In genomic region chr10:86364551-86365345, GRCh38 we compare ENCODE assay signal across 10 cellular contexts. TPM values are rescaled to one million over a fixed set of nuclear protein-coding genes. Genes with fewer than 3 reads are reported as not detected.
A peak's percentile ranks its signal among the peaks of the same experiment; 100 is the strongest.
DNase-seq lines count a peak whose midpoint lies in the region; ATAC-seq and TF ChIP-seq lines count a peak whose summit lies in the region.
"Had no signal": no experiment of that assay in that cellular context is flagged by ENCODE, and none has a peak within 500 bp of the region (broad histone marks: within the 10 kb centered on the region; RNA-seq: fewer than 3 reads in every experiment).

No MANE protein-coding gene starts in this region.

- TF ChIP-seq CTCF in ascending aorta (IDR thresholded peaks at IDR 0.05) (no peak), lower lobe of right lung (IDR thresholded peaks at IDR 0.05) (no peak)

- no peak for ATAC-seq in lower lobe of right lung
- ATAC-seq in HG02870 (IDR thresholded peaks at IDR 0.05; ENCODE audit: unreplicated experiment): no peak

- peak; percentile 59 for DNase-seq in activated effector memory CD4-positive, alpha-beta T cell treated with anti-CD3 and anti-CD28 coated beads, Interleukin-2, amount 50 U/mL, for 16 hours
- DNase-seq in activated effector memory CD4-positive, alpha-beta T cell treated with Interleukin-2 at 50 U/mL for 16 hours: no peak
- DNase-seq in ascending aorta (ENCODE audit: low spot score in 2 of 2) (no peak), lower lobe of right lung (no peak), HuH-7.5 (ENCODE audit: low spot score) (no peak), kidney glomerular epithelial cell (lab: John Stamatoyannopoulos, UW) (no peak)
- DNase-seq: MG63 had no signal

- H3K27me3 ChIP-seq in ascending aorta: peaks cover 11% of the 10 kb centered on the region
- peaks cover 60% of the 10 kb centered on the region for H3K27me3 ChIP-seq in lower lobe of right lung (ENCODE audit: low read depth)

- no peaks in the 10 kb centered on the region for H3K9me3 ChIP-seq in ascending aorta
- no peaks in the 10 kb centered on the region for H3K9me3 ChIP-seq in lower lobe of right lung
- H3K9me3 ChIP-seq: MG63, prostate gland had no signal

- no peak overlapping the region for H3K27ac ChIP-seq in ascending aorta
- no peak overlapping the region for H3K27ac ChIP-seq in lower lobe of right lung
- H3K27ac ChIP-seq in temporal lobe (ENCODE audit: low read depth, low read length): peak overlapping the region; percentile 27
- H3K27ac ChIP-seq: prostate gland had no signal

- H3K36me3 ChIP-seq in ascending aorta: no peaks in the 10 kb centered on the region
- no peaks in the 10 kb centered on the region for H3K36me3 ChIP-seq in lower lobe of right lung
- H3K36me3 ChIP-seq: MG63, prostate gland had no signal

- H3K4me3 ChIP-seq in ascending aorta (peak overlapping the region; percentile 76 to 82), lower lobe of right lung (peak overlapping the region; percentile 55)

- H3K4me1 ChIP-seq in ascending aorta (peaks cover 6 to 16% of the 10 kb centered on the region in 2 donors), lower lobe of right lung (peaks cover 40% of the 10 kb centered on the region)

- intact Hi-C loops in ascending aorta (cut with DNase I): no loop called here
- intact Hi-C loops in lower lobe of right lung (cut with DNase I): no loop called here

RNA-seq across cellular contexts. Expression of gene GRID1, which starts 1.8 kb away (rescaled TPM):
- total RNA-seq in ascending aorta (1.4 TPM), lower lobe of right lung (2.5 TPM), temporal lobe (8.6 TPM)
